Comparison of ENCODE assay signal across 11 cellular contexts in the genomic region with DNA sequence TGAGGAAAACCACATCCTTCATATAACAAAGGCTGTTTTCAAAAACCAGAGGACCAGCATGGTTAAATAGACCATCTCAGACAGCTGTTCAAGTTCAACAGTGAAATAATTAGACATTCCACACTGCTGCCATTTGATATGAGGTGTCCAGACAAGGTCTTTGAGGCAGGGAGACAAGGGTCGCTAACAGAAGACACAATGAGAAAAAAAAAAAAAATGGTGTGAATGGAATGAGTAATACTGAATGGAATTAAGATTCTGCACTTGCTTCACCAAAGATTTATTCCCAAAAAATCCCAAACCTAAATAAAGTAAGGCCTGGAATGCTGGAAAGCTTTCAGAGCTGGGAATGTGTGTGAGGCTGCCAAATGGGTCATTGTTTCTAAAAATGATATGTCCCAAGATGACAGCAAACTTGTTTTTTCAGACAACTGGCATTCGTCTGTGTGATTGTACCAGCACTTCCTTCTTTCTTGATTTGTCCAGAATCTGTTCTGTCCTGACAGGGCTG.
DNase-seq lines count a peak whose midpoint lies in the region; ATAC-seq, FAIRE-seq and TF ChIP-seq lines count a peak whose summit lies in the region.
"Had no signal": no experiment of that assay in that cellular context is flagged by ENCODE, and none has a peak within 500 bp of the region (broad histone marks: within the 10 kb centered on the region; RNA-seq: fewer than 3 reads in every experiment).

No MANE protein-coding gene starts in this region.

- H3K4me1 ChIP-seq in CD8-positive, alpha-beta memory T cell (ENCODE audit: insufficient read depth, low read length) = peaks cover 21% of the 10 kb centered on the region
- H3K4me1 ChIP-seq in adipocyte (ENCODE audit: control insufficient read depth, insufficient read depth, low read length) = peaks cover 33% of the 10 kb centered on the region
- H3K4me1 ChIP-seq in mesodermal cell (ENCODE audit: control insufficient read depth, insufficient read depth, low read length, poor library complexity, severe bottlenecking) = peaks cover 18% of the 10 kb centered on the region

- H3K27me3 ChIP-seq in CD8-positive, alpha-beta memory T cell (ENCODE audit: insufficient read depth, low read length, poor library complexity, severe bottlenecking) = no peaks in the 10 kb centered on the region
- H3K27me3 ChIP-seq in adipocyte (replicated peaks; ENCODE audit: control insufficient read depth, insufficient read depth, low read length) = no peaks in the 10 kb centered on the region
- H3K27me3 ChIP-seq in WERI-Rb-1 (ENCODE audit: insufficient read depth, low read depth, severe bottlenecking) = no peaks in the 10 kb centered on the region

- H3K9ac ChIP-seq in adipocyte (ENCODE audit: low read length) = no peak overlapping the region

- peak; percentile 83 for FAIRE-seq in H54 (lab: Jason Lieb, UNC)

- POLR2A ChIA-PET in CD8-positive, alpha-beta memory T cell (lab: Charles Lee) = interaction anchor here (0.7 to 1.4 kb wide), 4 partner anchors 22 to 274 kb away, joined by 3 to 5 read pairs (median 4); no protein-coding TSS in a partner anchor

- H3K27ac Mint-ChIP-seq in CD8-positive, alpha-beta memory T cell = peak overlapping the region; percentile 6 to 91 (median 74)

- no peak for TF ChIP-seq POLR2A in H54 (IDR thresholded peaks at IDR 0.05; ENCODE audit: low read depth, low read length)

- H3K27ac ChIP-seq in CD8-positive, alpha-beta memory T cell (ENCODE audit: low read depth, low read length) = no peak overlapping the region
- H3K27ac ChIP-seq in mesodermal cell (ENCODE audit: low read depth, low read length, severe bottlenecking) = peak overlapping the region; percentile 66
- no peak overlapping the region for H3K27ac ChIP-seq in WERI-Rb-1
- H3K27ac ChIP-seq: VCaP had no signal

- WGBS in mesodermal cell (ENCODE audit: insufficient coverage in 2 of 2), 2 experiments = 67 to 100% methylated on average over 1 of the region's 2 CpGs

- peak overlapping the region in 5 of 7 donors; percentile 28 to 65 (median 56) for H3K4me3 Mint-ChIP-seq in CD8-positive, alpha-beta memory T cell

- CTCF ChIA-PET in CD8-positive, alpha-beta memory T cell (lab: Charles Lee) = interaction anchor here (0.6 to 1.6 kb wide), 3 partner anchors 22 to 61 kb away, joined by 3 to 6 read pairs (median 5); no protein-coding TSS in a partner anchor

- no peak for TF ChIP-seq CTCF in WERI-Rb-1 (IDR thresholded peaks at IDR 0.05; ENCODE audit: low read depth, low read length)

- no peaks in the 10 kb centered on the region for H3K9me3 ChIP-seq in CD8-positive, alpha-beta memory T cell (ENCODE audit: low read length)
- no peaks in the 10 kb centered on the region for H3K9me3 ChIP-seq in adipocyte (ENCODE audit: control insufficient read depth, low read length)
- no peaks in the 10 kb centered on the region for H3K9me3 ChIP-seq in mesodermal cell (ENCODE audit: control insufficient read depth, low read length)
- H3K9me3 ChIP-seq in WERI-Rb-1 (ENCODE audit: severe bottlenecking) = no peaks in the 10 kb centered on the region

- no peak for DNase-seq in CD8-positive, alpha-beta memory T cell
- no peak for DNase-seq in H54 (ENCODE audit: insufficient read length, low spot score)
- DNase-seq in adipocyte (ENCODE audit: low read depth) = peak; percentile 65
- DNase-seq in activated effector memory CD4-positive, alpha-beta T cell treated with Interleukin-2 at 50 U/mL for 16 hours = no peak
- DNase-seq in WERI-Rb-1 = no peak
- DNase-seq: amniotic stem cell, NCI-H446 treated with DMSO at 0.1 percent for 48 hours had no signal

- H3K36me3 Mint-ChIP-seq in CD8-positive, alpha-beta memory T cell = peaks cover 5 to 24% (median 18%) of the 10 kb centered on the region in 3 donors

- ATAC-seq in GM19467 (IDR thresholded peaks at IDR 0.05; ENCODE audit: unreplicated experiment) (no peak), HG03469 (IDR thresholded peaks at IDR 0.05; ENCODE audit: unreplicated experiment) (no peak)

- H3K27me3 Mint-ChIP-seq in CD8-positive, alpha-beta memory T cell = no peaks in the 10 kb centered on the region

- H3K9me3 Mint-ChIP-seq in CD8-positive, alpha-beta memory T cell = no peaks in the 10 kb centered on the region

- H3K4me1 Mint-ChIP-seq in CD8-positive, alpha-beta memory T cell = peaks cover 40 to 67% (median 42%) of the 10 kb centered on the region in 3 donors

- H3K4me3 ChIP-seq in CD8-positive, alpha-beta memory T cell (ENCODE audit: low read length) = no peak overlapping the region
- H3K4me3 ChIP-seq in adipocyte (ENCODE audit: low read length) (no peak overlapping the region), mesodermal cell (ENCODE audit: extremely low read depth, insufficient read depth, low read length, poor library complexity, severe bottlenecking) (no peak overlapping the region), WERI-Rb-1 (ENCODE audit: low read depth, low read length) (no peak overlapping the region)

- no peaks in the 10 kb centered on the region for H3K36me3 ChIP-seq in CD8-positive, alpha-beta memory T cell (ENCODE audit: insufficient read depth, low read length)
- no peaks in the 10 kb centered on the region for H3K36me3 ChIP-seq in adipocyte (ENCODE audit: control insufficient read depth, insufficient read depth, low read length, severe bottlenecking)
- H3K36me3 ChIP-seq in mesodermal cell (ENCODE audit: control insufficient read depth, insufficient read depth, low read length) = no peaks in the 10 kb centered on the region
- no peaks in the 10 kb centered on the region for H3K36me3 ChIP-seq in WERI-Rb-1
